In the genomic region with DNA sequence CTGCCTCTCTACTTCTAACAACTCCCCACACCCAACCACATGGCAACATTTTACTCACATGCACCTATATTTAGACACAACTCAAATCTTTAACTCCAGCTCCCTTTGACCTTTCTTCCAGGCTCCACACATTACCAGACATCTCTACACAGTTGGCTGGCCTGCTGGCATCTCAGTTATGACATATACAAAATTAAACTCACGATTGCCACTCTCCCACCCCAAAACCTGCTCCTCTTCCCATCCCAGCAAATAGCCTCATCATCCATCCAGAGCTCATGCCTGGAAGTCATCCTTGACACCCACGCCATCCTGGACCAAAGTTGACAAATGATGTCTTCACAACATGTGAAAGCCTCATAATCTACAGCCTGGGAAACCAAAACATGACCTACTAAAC, we compare ENCODE assay signal across 24 cellular contexts.
"Had no signal": no experiment of that assay in that cellular context is flagged by ENCODE, and none has a peak within 500 bp of the region (broad histone marks: within the 10 kb centered on the region; RNA-seq: fewer than 3 reads in every experiment).

No MANE protein-coding gene starts in this region.

- H3K36me3 ChIP-seq: esophagus muscularis mucosa, gastroesophageal sphincter, heart left ventricle, left lung, lower lobe of right lung had no signal

- FAIRE-seq: colon, endometrium, frontal cortex, kidney had no signal

- H2AFZ ChIP-seq: hepatocyte had no signal

- H3K79me2 ChIP-seq: hepatocyte had no signal

- H3K9me3 ChIP-seq: esophagus muscularis mucosa, gastroesophageal sphincter, heart left ventricle, left lung, lower lobe of right lung, mucosa of descending colon had no signal

- H3K4me3 ChIP-seq: coronary artery, esophagus muscularis mucosa, gastroesophageal sphincter, heart left ventricle, hepatocyte, left lung, lower lobe of right lung, mucosa of descending colon had no signal

- H3K4me1 ChIP-seq: esophagus muscularis mucosa, foreskin keratinocyte, gastroesophageal sphincter, heart left ventricle, left lung, lower lobe of right lung had no signal

- DNase-seq: effector CD8-positive, alpha-beta T cell; effector memory CD8-positive, alpha-beta T cell; endodermal cell; foreskin keratinocyte; heart left ventricle; hypothalamus; immature natural killer cell; islet precursor cell; kidney; left colon; left lung; left ventricle myocardium superior; lower lobe of right lung; mesenchymal stem cell; mucosa of descending colon; naive B cell had no signal

- H3K4me2 ChIP-seq: hepatocyte had no signal

- H3K27ac ChIP-seq: coronary artery, epithelial cell of prostate, esophagus muscularis mucosa, foreskin keratinocyte, gastroesophageal sphincter, heart left ventricle, hepatocyte, left lung, lower lobe of right lung had no signal

- H3K27me3 ChIP-seq: esophagus muscularis mucosa, foreskin keratinocyte, gastroesophageal sphincter, heart left ventricle, hepatocyte, left lung had no signal

- ATAC-seq: effector memory CD8-positive, alpha-beta T cell; foreskin keratinocyte; gastroesophageal sphincter; heart left ventricle; left colon; left lung; left ventricle myocardium superior; lower lobe of right lung; mucosa of descending colon had no signal
